20 cellular contexts compared by ENCODE assay signal in the genomic region with DNA sequence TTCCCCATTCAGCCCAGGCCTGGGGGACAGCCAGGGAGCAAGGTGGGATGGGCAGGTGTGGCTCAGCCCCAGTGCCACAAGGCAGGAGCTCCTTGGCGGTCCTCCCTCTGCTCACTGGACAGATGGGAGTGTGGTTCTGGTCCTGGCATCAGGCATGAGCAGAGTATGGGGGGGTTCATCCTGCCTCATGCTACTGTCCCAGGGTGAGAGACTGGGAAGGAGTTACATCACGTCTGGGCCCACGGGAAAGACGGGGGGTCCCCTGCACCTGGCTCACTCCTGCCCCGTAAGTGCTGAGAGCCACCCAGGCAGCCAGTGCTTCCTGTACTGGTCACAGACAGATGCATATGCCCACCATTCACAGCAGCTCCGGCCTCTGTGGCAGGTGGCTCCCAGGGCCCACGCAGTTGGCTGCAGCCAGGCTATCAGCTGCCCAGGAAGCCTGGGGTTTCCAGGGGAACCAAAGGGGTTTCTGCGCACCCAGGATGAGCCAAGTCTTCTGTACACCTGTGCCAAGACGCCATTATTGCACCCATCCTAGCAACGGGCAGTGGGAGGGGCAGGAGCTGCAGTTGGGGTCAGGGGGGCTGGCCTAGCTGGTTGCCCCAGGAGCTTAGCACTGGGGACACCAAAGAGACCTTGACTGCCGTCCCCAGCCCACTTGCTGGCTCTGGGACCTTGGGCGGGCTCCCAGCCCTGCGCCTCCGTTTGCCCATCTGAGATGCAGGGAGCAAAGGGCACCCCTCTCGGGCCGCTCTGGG. TPM values are rescaled to one million over a fixed set of nuclear protein-coding genes. Genes with fewer than 3 reads are reported as not detected.
A peak's percentile ranks its signal among the peaks of the same experiment; 100 is the strongest.
DNase-seq lines count a peak whose midpoint lies in the region; ATAC-seq and TF ChIP-seq lines count a peak whose summit lies in the region.
"Had no signal": no experiment of that assay in that cellular context is flagged by ENCODE, and none has a peak within 500 bp of the region (broad histone marks: within the 10 kb centered on the region; RNA-seq: fewer than 3 reads in every experiment).

No MANE protein-coding gene starts in this region.

- no peak overlapping the region for H4K91ac ChIP-seq in neuronal stem cell (ENCODE audit: low read depth, low read length, poor library complexity)

- no peak overlapping the region for H2BK5ac ChIP-seq in neuronal stem cell (ENCODE audit: low read length)

- peak overlapping the region; percentile 25 for H3K23ac ChIP-seq in neuronal stem cell (ENCODE audit: low read depth, low read length, poor library complexity)

- TF ChIP-seq CTCF in upper lobe of right lung (IDR thresholded peaks at IDR 0.05) = no peak

- no peak overlapping the region for H3K14ac ChIP-seq in neuronal stem cell (ENCODE audit: low read length)

- peak overlapping the region; percentile 64 for H2BK120ac ChIP-seq in neuronal stem cell (ENCODE audit: low read depth, low read length)

- H3K4me3 Mint-ChIP-seq in effector memory CD8-positive, alpha-beta T cell = peak overlapping the region; percentile 50 to 56
- H3K4me3 Mint-ChIP-seq: activated CD4-positive, alpha-beta T cell treated with anti-CD3 and anti-CD28 coated beads, Interleukin-2, amount 10 ng/mL, durations not matched to agents 7 days and 5 days had no signal

- H3K79me1 ChIP-seq in neuronal stem cell (ENCODE audit: low read depth, low read length) = peaks cover 1% of the 10 kb centered on the region

- ATAC-seq in effector memory CD8-positive, alpha-beta T cell (replicated peaks) = no peak
- no peak for ATAC-seq in upper lobe of right lung
- ATAC-seq: stimulated activated effector memory CD8-positive, alpha-beta T cell treated with anti-CD3 and anti-CD28 coated beads, Interleukin-12 subunit alpha, Interleukin-12 subunit beta, amount 100 ng/mL, for 72 hours had no signal

- no peaks in the 10 kb centered on the region for H3K9me3 Mint-ChIP-seq in effector memory CD8-positive, alpha-beta T cell
- H3K9me3 Mint-ChIP-seq: activated CD4-positive, alpha-beta T cell treated with anti-CD3 and anti-CD28 coated beads, Interleukin-2, amount 10 ng/mL, durations not matched to agents 7 days and 5 days; H9; stimulated activated effector memory CD8-positive, alpha-beta T cell treated with anti-CD3 and anti-CD28 coated beads, Interleukin-12 subunit alpha, Interleukin-12 subunit beta, amount 100 ng/mL, for 72 hours had no signal

- peak overlapping the region; percentile 79 for H2AK5ac ChIP-seq in neuronal stem cell (ENCODE audit: low read depth, low read length)

- H2BK12ac ChIP-seq in neuronal stem cell (ENCODE audit: low read length) = peak overlapping the region; percentile 65

- H2AFZ ChIP-seq in neuronal stem cell (ENCODE audit: low read length) = peak overlapping the region; percentile 33

- H3K18ac ChIP-seq in neuronal stem cell (ENCODE audit: low read length) = peak overlapping the region; percentile 4

- peak; percentile 44 for DNase-seq in NCI-H1105 treated with DMSO at 0.1 percent for 48 hours (lab: John Stamatoyannopoulos, UW)
- DNase-seq in NCI-H1105 (lab: John Stamatoyannopoulos, UW) = no peak
- DNase-seq in NCI-H146 treated with DMSO at 0.1 percent for 48 hours (lab: John Stamatoyannopoulos, UW; ENCODE audit: unreplicated experiment) = peak; percentile 12
- DNase-seq in effector memory CD8-positive, alpha-beta T cell = no peak
- no peak for DNase-seq in neuronal stem cell (ENCODE audit: low spot score)
- DNase-seq in ureter (ENCODE audit: low spot score) = no peak
- DNase-seq in HCEC 1CT = no peak
- DNase-seq in upper lobe of right lung = no peak
- DNase-seq: activated CD4-positive, alpha-beta T cell treated with anti-CD3 and anti-CD28 coated beads, Interleukin-2, amount 10 ng/mL, durations not matched to agents 7 days and 5 days; activated naive CD4-positive, alpha-beta T cell treated with Interleukin-2 at 50 U/mL for 16 hours; aorta; foreskin melanocyte; H9; KBM-7; NCI-H510A treated with DMSO at 0.1 percent for 48 hours had no signal

- H3K27ac ChIP-seq in neuronal stem cell (replicated peaks; ENCODE audit: low read length) (no peak overlapping the region), upper lobe of right lung (no peak overlapping the region)
- H3K27ac ChIP-seq: coronary artery, epithelial cell of prostate, prostate gland, upper lobe of left lung had no signal

- H3K4ac ChIP-seq in neuronal stem cell (ENCODE audit: low read length) = no peak overlapping the region

- H3K4me1 Mint-ChIP-seq in effector memory CD8-positive, alpha-beta T cell (ENCODE audit: low read depth in 2 of 2) = peaks cover 14 to 24% of the 10 kb centered on the region in 2 donors

- H3K4me3 ChIP-seq in neuronal stem cell (ENCODE audit: low read length in 2 of 2) (peak overlapping the region; percentile 17 to 57), upper lobe of right lung (no peak overlapping the region)
- H3K4me3 ChIP-seq: coronary artery had no signal

- intact Hi-C loops in upper lobe of right lung (cut with DNase I) = no loop called here

- peak overlapping the region; percentile 3 for H3K9ac ChIP-seq in neuronal stem cell (ENCODE audit: low read depth, low read length, poor library complexity)

- peak overlapping the region; percentile 69 for H2BK15ac ChIP-seq in neuronal stem cell (ENCODE audit: low read length)

- H3K27me3 ChIP-seq in neuronal stem cell (ENCODE audit: control insufficient read depth in 3 of 3, insufficient read depth in 3 of 3, low read depth in 1 of 3, low read length in 3 of 3) (peaks cover 6 to 58% (median 29%) of the 10 kb centered on the region in 3 experiments), upper lobe of right lung (peaks cover 55% of the 10 kb centered on the region)

- no peak overlapping the region for H4K8ac ChIP-seq in neuronal stem cell (ENCODE audit: low read depth, low read length)

- peak overlapping the region; percentile 28 to 53 for H3K27ac Mint-ChIP-seq in effector memory CD8-positive, alpha-beta T cell
- H3K27ac Mint-ChIP-seq: activated CD4-positive, alpha-beta T cell treated with anti-CD3 and anti-CD28 coated beads, Interleukin-2, amount 10 ng/mL, durations not matched to agents 7 days and 5 days; H9; stimulated activated effector memory CD8-positive, alpha-beta T cell treated with anti-CD3 and anti-CD28 coated beads, Interleukin-12 subunit alpha, Interleukin-12 subunit beta, amount 100 ng/mL, for 72 hours had no signal

- H3K27me3 Mint-ChIP-seq in effector memory CD8-positive, alpha-beta T cell = peaks cover 0 to 15% of the 10 kb centered on the region in 2 donors

- H3K4me2 ChIP-seq in neuronal stem cell (ENCODE audit: insufficient read depth, low read length, poor library complexity, severe bottlenecking) = no peak overlapping the region

- no CpG with 5 or more reads among the region's 16 CpGs for WGBS in neuronal stem cell (ENCODE audit: extremely low coverage in 2 of 2, insufficient read length in 2 of 2, insufficient replicate concordance in 1 of 2), 2 donors

- H3K9me3 ChIP-seq in neuronal stem cell (replicated peaks in 1 of 2; ENCODE audit: control insufficient read depth in 2 of 2, insufficient read depth in 1 of 2, low read depth in 1 of 2, low read length in 2 of 2) (peaks cover under 1 to 5% of the 10 kb centered on the region in 2 donors), upper lobe of right lung (no peaks in the 10 kb centered on the region)
- H3K9me3 ChIP-seq: prostate gland had no signal

- H3K4me1 ChIP-seq in neuronal stem cell (ENCODE audit: control insufficient read depth in 2 of 2, insufficient read depth in 1 of 2, low read depth in 1 of 2, low read length in 2 of 2) (peaks cover 20 to 60% of the 10 kb centered on the region in 2 donors), upper lobe of right lung (peaks cover 32% of the 10 kb centered on the region)

- H3K36me3 Mint-ChIP-seq in effector memory CD8-positive, alpha-beta T cell (ENCODE audit: insufficient read depth) = peaks cover 14% of the 10 kb centered on the region
- H3K36me3 Mint-ChIP-seq: stimulated activated effector memory CD8-positive, alpha-beta T cell treated with anti-CD3 and anti-CD28 coated beads, Interleukin-12 subunit alpha, Interleukin-12 subunit beta, amount 100 ng/mL, for 72 hours had no signal

- H3K36me3 ChIP-seq in neuronal stem cell (replicated peaks in 1 of 2; ENCODE audit: control insufficient read depth in 2 of 2, insufficient read depth in 2 of 2, low read length in 2 of 2) (peaks cover 0 to 4% of the 10 kb centered on the region in 2 donors), upper lobe of right lung (no peaks in the 10 kb centered on the region)
- H3K36me3 ChIP-seq: prostate gland, upper lobe of left lung had no signal

RNA-seq across cellular contexts. Expression of gene BAIAP3, which starts 1.9 kb away (rescaled TPM):
- 3.1 TPM for polyA plus RNA-seq in neuronal stem cell (2013, experiment 1 of 2)
- polyA plus RNA-seq in neuronal stem cell (2013, experiment 2 of 2) = 2.9 TPM
- total RNA-seq in ureter (3.9 TPM), upper lobe of right lung (3.0 TPM)

RNA-seq across cellular contexts. Expression of gene TSR3, which starts 16.3 kb away (rescaled TPM):
- 32.4 TPM for polyA plus RNA-seq in neuronal stem cell (2013, experiment 1 of 2)
- 29.6 TPM for polyA plus RNA-seq in neuronal stem cell (2013, experiment 2 of 2)
- 38.2 TPM for total RNA-seq in ureter
- 43.8 TPM for total RNA-seq in upper lobe of right lung

RNA-seq across cellular contexts. Expression of gene GNPTG, which starts 16.3 kb away (rescaled TPM):
- polyA plus RNA-seq in neuronal stem cell (2013, experiment 1 of 2) = 14.7 TPM
- polyA plus RNA-seq in neuronal stem cell (2013, experiment 2 of 2) = 13.2 TPM
- total RNA-seq in ureter (67.6 TPM), upper lobe of right lung (82.9 TPM)

RNA-seq across cellular contexts. Expression of gene UBE2I, which starts 26.0 kb away (rescaled TPM):
- 253 TPM for polyA plus RNA-seq in neuronal stem cell (2013, experiment 1 of 2)
- polyA plus RNA-seq in neuronal stem cell (2013, experiment 2 of 2) = 258 TPM
- 150 TPM for total RNA-seq in ureter
- 95.6 TPM for total RNA-seq in upper lobe of right lung

Comparison
In these comparisons a context has a peak if more than half of its experiments do, and no peak if none do; other contexts are left out.
1. DNase-seq: peak in NCI-H1105 treated with DMSO at 0.1 percent for 48 hours (single experiment) and NCI-H146 treated with DMSO at 0.1 percent for 48 hours (single experiment); none in NCI-H1105 (single experiment), effector memory CD8-positive, alpha-beta T cell (0 of 3), neuronal stem cell (single experiment), ureter (single experiment), HCEC 1CT (single experiment) and upper lobe of right lung (single experiment).